In the genomic region with DNA sequence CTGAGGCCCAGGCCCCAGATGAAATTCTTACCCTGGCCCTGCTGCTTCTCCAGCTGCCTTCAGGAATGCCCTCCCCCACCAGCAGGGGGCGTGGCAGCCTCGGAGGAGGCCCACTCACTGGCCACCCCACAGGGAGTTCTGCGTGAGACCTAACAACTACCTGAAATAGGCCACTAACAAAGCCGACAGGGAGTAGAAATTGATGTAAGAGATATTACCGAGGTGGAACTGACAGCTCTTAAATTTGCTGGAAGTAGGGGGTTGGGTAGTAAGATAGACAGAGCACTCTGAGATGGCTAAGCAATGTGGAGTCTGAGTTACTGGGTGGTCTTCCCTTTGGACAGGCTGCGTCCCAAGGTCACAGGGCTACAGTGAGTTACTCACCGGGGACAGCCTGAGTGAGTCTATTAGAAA, we compare ENCODE assay signal across 8 cellular contexts.
A peak's percentile ranks its signal among the peaks of the same experiment; 100 is the strongest.
DNase-seq lines count a peak whose midpoint lies in the region; ATAC-seq and TF ChIP-seq lines count a peak whose summit lies in the region.

No MANE protein-coding gene starts in this region.

- H3K27me3 Mint-ChIP-seq in glutamatergic neuron (ENCODE audit: unreplicated experiment) = no peaks in the 10 kb centered on the region

- no peaks in the 10 kb centered on the region for H3K36me3 Mint-ChIP-seq in glutamatergic neuron (ENCODE audit: unreplicated experiment)

- H3K4me1 Mint-ChIP-seq in glutamatergic neuron (ENCODE audit: low read depth, unreplicated experiment) = peaks cover 9% of the 10 kb centered on the region

- no peak overlapping the region for H3K27ac Mint-ChIP-seq in glutamatergic neuron (ENCODE audit: unreplicated experiment)

- no peak overlapping the region for H3K4me3 Mint-ChIP-seq in glutamatergic neuron (ENCODE audit: unreplicated experiment)

- no peak overlapping the region for H3K4me3 ChIP-seq in GM12865 (ENCODE audit: low read depth, low read length)

- TF ChIP-seq CTCF in 22Rv1 (IDR thresholded peaks at IDR 0.05) = peak; percentile 92
- TF ChIP-seq CTCF in GM12865 (IDR thresholded peaks at IDR 0.05; ENCODE audit: insufficient read depth, low read depth, low read length, missing control alignments) = peak; percentile 89
- peak; percentile 86 for TF ChIP-seq CTCF in glutamatergic neuron (IDR thresholded peaks at IDR 0.05; ENCODE audit: partially characterized antibody, unreplicated experiment)

- ATAC-seq in esophagus mucosa = no peak

- no peaks in the 10 kb centered on the region for H3K9me3 Mint-ChIP-seq in glutamatergic neuron (ENCODE audit: unreplicated experiment)

- H3K27ac ChIP-seq in 22Rv1 = no peak overlapping the region

- peak; percentile 72 for DNase-seq in GM12865 (ENCODE audit: low read depth)
- DNase-seq in HCEC 1CT = peak; percentile 7
- peak; percentile 18 for DNase-seq in LoVo (ENCODE audit: low spot score)
- peak; percentile 13 for DNase-seq in activated CD4-positive, alpha-beta T cell treated with anti-CD3 and anti-CD28 coated beads, Interleukin-2, amount 50 U/mL, for 1 hour
- DNase-seq in glutamatergic neuron = peak; percentile 78
- DNase-seq in stimulated activated CD8-positive, alpha-beta memory T cell treated with anti-CD3 and anti-CD28 coated beads, Interleukin-7, amount 100 ng/mL, for 24 hours (ENCODE audit: low read depth) = peak; percentile 12

Comparison
In these comparisons a context has a peak if more than half of its experiments do, and no peak if none do; other contexts are left out.
1. DNase-seq: peak in every context shown above with its lines; median percentile 78 in glutamatergic neuron; 72 in GM12865; 18 in LoVo; 13 in activated CD4-positive, alpha-beta T cell treated with anti-CD3 and anti-CD28 coated beads, Interleukin-2, amount 50 U/mL, for 1 hour; 12 in stimulated activated CD8-positive, alpha-beta memory T cell treated with anti-CD3 and anti-CD28 coated beads, Interleukin-7, amount 100 ng/mL, for 24 hours; 7 in HCEC 1CT.